In genomic region chr20:24720957-24721356, GRCh38 we compare ENCODE assay signal across 1 cellular context.
TF ChIP-seq lines count a peak whose summit lies in the region.

No MANE protein-coding gene starts in this region.

TF ChIP-seq in A549, 52 proteins besides CTCF, POLR2A, EP300 and RAD21 (continued from another document):
- no peak for TF ChIP-seq RNF2 (IDR thresholded peaks at IDR 0.05; ENCODE audit: borderline replicate concordance, low read depth)
- no peak for TF ChIP-seq NFE2L2 (conservative IDR thresholded peaks at IDR 0.05; ENCODE audit: low read length)
- no peak for TF ChIP-seq CHD2 (IDR thresholded peaks at IDR 0.05; ENCODE audit: low read length, partially characterized antibody)
